In genomic region chr20:44678990-44679611, GRCh38 we compare ENCODE assay signal across 1 cellular context.
TF ChIP-seq lines count a peak whose summit lies in the region.

No MANE protein-coding gene starts in this region.

TF ChIP-seq in K562, 482 proteins besides CTCF, POLR2A, EP300 and RAD21 (continues in another document):
- TF ChIP-seq ZBTB40 (IDR thresholded peaks at IDR 0.05) (no peak), ZBTB40 (CRISPR knock-in tag; IDR thresholded peaks at IDR 0.05) (no peak), GABPB1 (CRISPR knock-in tag; IDR thresholded peaks at IDR 0.05) (no peak), SNIP1 (IDR thresholded peaks at IDR 0.05; ENCODE audit: low read depth) (no peak), PCBP1 (IDR thresholded peaks at IDR 0.05; ENCODE audit: low read depth, low read length, poor library complexity, severe bottlenecking) (no peak), ZNF518B (CRISPR knock-in tag; IDR thresholded peaks at IDR 0.05) (no peak), ILF3 (IDR thresholded peaks at IDR 0.05; ENCODE audit: borderline replicate concordance) (no peak), NFE2 (IDR thresholded peaks at IDR 0.05; ENCODE audit: low read depth) (no peak), NRF1 (conservative IDR thresholded peaks at IDR 0.05 in 1 of 2, IDR thresholded peaks at IDR 0.05 in 1 of 2) (no peak; a peak in 1 of 4 replicates), CBFA2T2 (conservative IDR thresholded peaks at IDR 0.05) (peak; percentile 25; the same call in 1 of the 2 replicates), CREB1 (IDR thresholded peaks at IDR 0.05) (no peak), CREB1 (CRISPR knock-in tag; IDR thresholded peaks at IDR 0.05) (no peak), NCOR1 (IDR thresholded peaks at IDR 0.05) (0 out of 2 replicates have a peak, but pooled peaks have one; percentile 24), KDM1A (IDR thresholded peaks at IDR 0.05) (peak; percentile 70 to 72), MTA2 (IDR thresholded peaks at IDR 0.05; ENCODE audit: low read depth) (no peak), ESRRB (CRISPR knock-in tag; IDR thresholded peaks at IDR 0.05; ENCODE audit: borderline replicate concordance) (no peak), SREBF1 (IDR thresholded peaks at IDR 0.05; ENCODE audit: borderline replicate concordance, low read depth, low read length) (no peak), ELF1 (tag; IDR thresholded peaks at IDR 0.05) (no peak), ZNF551 (CRISPR knock-in tag; IDR thresholded peaks at IDR 0.05) (no peak), SNRNP70 (optimal IDR thresholded peaks at IDR 0.05; ENCODE audit: low read depth, low read length) (no peak), PBX2 (CRISPR knock-in tag; IDR thresholded peaks at IDR 0.05; ENCODE audit: low read depth) (no peak), PBX2 (tag; conservative IDR thresholded peaks at IDR 0.05; ENCODE audit: low read depth) (0 out of 2 replicates have a peak, but pooled peaks have one; percentile 19), HDGF (IDR thresholded peaks at IDR 0.05) (no peak), BACH1 (tag; IDR thresholded peaks at IDR 0.05) (no peak), SMARCB1 (IDR thresholded peaks at IDR 0.05; ENCODE audit: insufficient read length, low read depth) (no peak), ZBTB17 (CRISPR knock-in tag; IDR thresholded peaks at IDR 0.05) (0 out of 2 replicates have a peak, but pooled peaks have one; percentile 47), VEZF1 (CRISPR knock-in tag; IDR thresholded peaks at IDR 0.05) (0 out of 2 replicates have a peak, but pooled peaks have one; percentile 22), SIN3B (IDR thresholded peaks at IDR 0.05; ENCODE audit: low read depth) (no peak), TAF1 (IDR thresholded peaks at IDR 0.05; ENCODE audit: control insufficient read depth, extremely low read depth, insufficient read depth, low read length, severe bottlenecking) (no peak), SMARCC2 (IDR thresholded peaks at IDR 0.05; ENCODE audit: low read depth) (no peak), ZZZ3 (IDR thresholded peaks at IDR 0.05) (no peak), SRF (CRISPR knock-in tag; IDR thresholded peaks at IDR 0.05) (no peak), ZBTB12 (CRISPR knock-in tag; IDR thresholded peaks at IDR 0.05) (no peak), HDAC3 (IDR thresholded peaks at IDR 0.05; ENCODE audit: borderline replicate concordance, partially characterized antibody) (no peak)
- TF ChIP-seq, protein P1, sequence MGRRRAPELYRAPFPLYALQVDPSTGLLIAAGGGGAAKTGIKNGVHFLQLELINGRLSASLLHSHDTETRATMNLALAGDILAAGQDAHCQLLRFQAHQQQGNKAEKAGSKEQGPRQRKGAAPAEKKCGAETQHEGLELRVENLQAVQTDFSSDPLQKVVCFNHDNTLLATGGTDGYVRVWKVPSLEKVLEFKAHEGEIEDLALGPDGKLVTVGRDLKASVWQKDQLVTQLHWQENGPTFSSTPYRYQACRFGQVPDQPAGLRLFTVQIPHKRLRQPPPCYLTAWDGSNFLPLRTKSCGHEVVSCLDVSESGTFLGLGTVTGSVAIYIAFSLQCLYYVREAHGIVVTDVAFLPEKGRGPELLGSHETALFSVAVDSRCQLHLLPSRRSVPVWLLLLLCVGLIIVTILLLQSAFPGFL (CRISPR knock-in tag; IDR thresholded peaks at IDR 0.05), result no peak
- TF ChIP-seq, protein P2, sequence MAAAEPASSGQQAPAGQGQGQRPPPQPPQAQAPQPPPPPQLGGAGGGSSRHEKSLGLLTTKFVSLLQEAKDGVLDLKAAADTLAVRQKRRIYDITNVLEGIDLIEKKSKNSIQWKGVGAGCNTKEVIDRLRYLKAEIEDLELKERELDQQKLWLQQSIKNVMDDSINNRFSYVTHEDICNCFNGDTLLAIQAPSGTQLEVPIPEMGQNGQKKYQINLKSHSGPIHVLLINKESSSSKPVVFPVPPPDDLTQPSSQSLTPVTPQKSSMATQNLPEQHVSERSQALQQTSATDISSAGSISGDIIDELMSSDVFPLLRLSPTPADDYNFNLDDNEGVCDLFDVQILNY (CRISPR knock-in tag; IDR thresholded peaks at IDR 0.05), result no peak
- TF ChIP-seq, protein P3, sequence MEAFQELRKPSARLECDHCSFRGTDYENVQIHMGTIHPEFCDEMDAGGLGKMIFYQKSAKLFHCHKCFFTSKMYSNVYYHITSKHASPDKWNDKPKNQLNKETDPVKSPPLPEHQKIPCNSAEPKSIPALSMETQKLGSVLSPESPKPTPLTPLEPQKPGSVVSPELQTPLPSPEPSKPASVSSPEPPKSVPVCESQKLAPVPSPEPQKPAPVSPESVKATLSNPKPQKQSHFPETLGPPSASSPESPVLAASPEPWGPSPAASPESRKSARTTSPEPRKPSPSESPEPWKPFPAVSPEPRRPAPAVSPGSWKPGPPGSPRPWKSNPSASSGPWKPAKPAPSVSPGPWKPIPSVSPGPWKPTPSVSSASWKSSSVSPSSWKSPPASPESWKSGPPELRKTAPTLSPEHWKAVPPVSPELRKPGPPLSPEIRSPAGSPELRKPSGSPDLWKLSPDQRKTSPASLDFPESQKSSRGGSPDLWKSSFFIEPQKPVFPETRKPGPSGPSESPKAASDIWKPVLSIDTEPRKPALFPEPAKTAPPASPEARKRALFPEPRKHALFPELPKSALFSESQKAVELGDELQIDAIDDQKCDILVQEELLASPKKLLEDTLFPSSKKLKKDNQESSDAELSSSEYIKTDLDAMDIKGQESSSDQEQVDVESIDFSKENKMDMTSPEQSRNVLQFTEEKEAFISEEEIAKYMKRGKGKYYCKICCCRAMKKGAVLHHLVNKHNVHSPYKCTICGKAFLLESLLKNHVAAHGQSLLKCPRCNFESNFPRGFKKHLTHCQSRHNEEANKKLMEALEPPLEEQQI (IDR thresholded peaks at IDR 0.05), result no peak
